8 cellular contexts compared by ENCODE assay signal in genomic region chr1:97137862-97138514, GRCh38.
DNase-seq lines count a peak whose midpoint lies in the region; ATAC-seq and FAIRE-seq lines count a peak whose summit lies in the region.

No MANE protein-coding gene starts in this region.

- intact Hi-C loops in activated CD4-positive, alpha-beta T cell treated with anti-CD3 and anti-CD28 coated beads, Interleukin-2, amount 10 ng/mL, durations not matched to agents 24 days and 14 days (cut with micrococcal nuclease): loop anchor here (1.0 to 5.0 kb wide), 2 partner anchors 684 to 916 kb away; no protein-coding TSS in a partner anchor

- peak; percentile 99 for ATAC-seq in GM21576 (IDR thresholded peaks at IDR 0.05; ENCODE audit: unreplicated experiment)

- no peaks in the 10 kb centered on the region for H3K36me3 Mint-ChIP-seq in activated CD4-positive, alpha-beta T cell treated with anti-CD3 and anti-CD28 coated beads, Interleukin-2, amount 10 ng/mL, durations not matched to agents 24 days and 14 days (ENCODE audit: low read depth)

- no peak overlapping the region for H3K27ac Mint-ChIP-seq in activated CD4-positive, alpha-beta T cell treated with anti-CD3 and anti-CD28 coated beads, Interleukin-2, amount 10 ng/mL, durations not matched to agents 24 days and 14 days

- H3K27me3 Mint-ChIP-seq in activated CD4-positive, alpha-beta T cell treated with anti-CD3 and anti-CD28 coated beads, Interleukin-2, amount 10 ng/mL, durations not matched to agents 24 days and 14 days: no peaks in the 10 kb centered on the region

- DNase-seq in activated CD4-positive, alpha-beta T cell treated with anti-CD3 and anti-CD28 coated beads, Interleukin-2, amount 10 ng/mL, durations not matched to agents 24 days and 14 days: peak; percentile 71
- DNase-seq in activated CD4-positive, alpha-beta T cell treated with anti-CD3 and anti-CD28 coated beads for 1 hour: no peak
- peak; percentile 64 for DNase-seq in HS-27A (ENCODE audit: low read depth)
- peak; percentile 100 for DNase-seq in NCI-H82 treated with DMSO at 0.1 percent for 48 hours (lab: John Stamatoyannopoulos, UW; ENCODE audit: unreplicated experiment)
- DNase-seq in brain pericyte (ENCODE audit: low read depth, low spot score): peak; percentile 90
- DNase-seq in stromal cell of bone marrow (ENCODE audit: low read depth): peak; percentile 61

- H3K4me1 Mint-ChIP-seq in activated CD4-positive, alpha-beta T cell treated with anti-CD3 and anti-CD28 coated beads, Interleukin-2, amount 10 ng/mL, durations not matched to agents 24 days and 14 days: peaks cover 3% of the 10 kb centered on the region

- peak; percentile 98 for FAIRE-seq in islet of Langerhans (lab: Jason Lieb, UNC)

- no peaks in the 10 kb centered on the region for H3K9me3 Mint-ChIP-seq in activated CD4-positive, alpha-beta T cell treated with anti-CD3 and anti-CD28 coated beads, Interleukin-2, amount 10 ng/mL, durations not matched to agents 24 days and 14 days

- H3K4me3 Mint-ChIP-seq in activated CD4-positive, alpha-beta T cell treated with anti-CD3 and anti-CD28 coated beads, Interleukin-2, amount 10 ng/mL, durations not matched to agents 24 days and 14 days: no peak overlapping the region
